14 cellular contexts compared by ENCODE assay signal in the genomic region with DNA sequence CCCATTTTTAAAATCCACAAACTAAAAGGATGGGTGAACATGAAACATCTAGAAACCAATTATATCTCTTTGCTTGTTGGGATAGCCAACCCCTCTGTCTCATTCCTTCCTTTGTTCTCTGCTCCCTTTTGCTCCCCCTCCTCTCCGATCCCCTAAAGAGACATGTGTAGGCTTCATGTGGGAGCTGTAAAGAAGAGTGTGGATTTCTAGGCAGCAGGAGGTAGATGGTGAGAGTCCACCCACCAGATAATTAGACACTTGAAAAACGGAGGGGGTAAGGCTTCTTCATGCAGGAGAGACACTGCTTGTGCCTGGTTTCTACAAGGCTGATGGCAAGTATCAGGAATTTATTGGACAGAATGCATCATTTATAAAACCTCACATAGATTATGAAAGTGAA. TPM values are rescaled to one million over a fixed set of nuclear protein-coding genes. Genes with fewer than 3 reads are reported as not detected.
DNase-seq lines count a peak whose midpoint lies in the region; ATAC-seq and TF ChIP-seq lines count a peak whose summit lies in the region.
"Had no signal": no experiment of that assay in that cellular context is flagged by ENCODE, and none has a peak within 500 bp of the region (broad histone marks: within the 10 kb centered on the region; RNA-seq: fewer than 3 reads in every experiment).

No MANE protein-coding gene starts in this region.

- no peak for TF ChIP-seq CTCF in A673 (conservative IDR thresholded peaks at IDR 0.05; ENCODE audit: low read depth, low read length)

- POLR2A ChIA-PET in A673 (lab: Charles Lee; ENCODE audit: low non-redundant PET): interaction anchor here (0.6 kb wide), 1 partner anchor 27 kb away, joined by 3 read pairs; no protein-coding TSS in a partner anchor

- no peaks in the 10 kb centered on the region for H3K27me3 ChIP-seq in A673 (replicated peaks; ENCODE audit: insufficient read depth, low read depth, low read length, poor library complexity)

- CTCF ChIA-PET in A673 (lab: Charles Lee): no interaction called here

- no peak for ATAC-seq in GM19455 (IDR thresholded peaks at IDR 0.05; ENCODE audit: unreplicated experiment)

- no peaks in the 10 kb centered on the region for H3K36me3 ChIP-seq in A673 (ENCODE audit: insufficient read depth, low read length, poor library complexity, severe bottlenecking)

- peak; percentile 58 to 67 for DNase-seq in NCI-H524 (lab: John Stamatoyannopoulos, UW)
- DNase-seq in inferior parietal cortex (ENCODE audit: extremely low spot score): peak; percentile 21
- DNase-seq in superior temporal gyrus (ENCODE audit: extremely low spot score): peak; percentile 46
- no peak for DNase-seq in A673 (ENCODE audit: low spot score)
- DNase-seq in NOMO-1 (lab: John Stamatoyannopoulos, UW; ENCODE audit: unreplicated experiment in 2 of 2): no peak
- DNase-seq: AML-193; Caco-2; CD4-positive, alpha-beta T cell; H9 had no signal

- BruUV-seq in A673 (replicated peaks; lab: Mats Ljungman, UMichigan): no TSS peak

- intact Hi-C loops in A673 (cut with micrococcal nuclease; ENCODE audit: unreplicated experiment): no loop called here

- H3K27ac ChIP-seq in angular gyrus (ENCODE audit: low read depth, low read length): peak overlapping the region; percentile 66
- no peak overlapping the region for H3K27ac ChIP-seq in A673 (ENCODE audit: low read depth, low read length, poor library complexity, severe bottlenecking)
- H3K27ac ChIP-seq: C4-2B had no signal

- H3K4me3 ChIP-seq in A673 (ENCODE audit: low read depth, low read length, poor library complexity, severe bottlenecking): no peak overlapping the region

- no peaks in the 10 kb centered on the region for H3K4me1 ChIP-seq in A673 (ENCODE audit: insufficient read depth, low read length, poor library complexity, severe bottlenecking)
- H3K4me1 ChIP-seq: Caco-2 had no signal

- H3K9me3 ChIP-seq in A673 (ENCODE audit: low read depth, low read length, poor library complexity, severe bottlenecking): no peaks in the 10 kb centered on the region
- H3K9me3 ChIP-seq: Caco-2 had no signal

RNA-seq across cellular contexts. Expression of gene CFAP157, which starts 27.3 kb away (rescaled TPM):
- not detected in 2 replicates for total RNA-seq in A673 (2021)
- total RNA-seq: Caco-2, H1 had no signal

RNA-seq across cellular contexts. Expression of gene PTRH1, which starts 36.0 kb away (rescaled TPM):
- total RNA-seq in A673 (2021): 9.3 and 10.7 TPM in 2 replicates

RNA-seq across cellular contexts. Expression of gene TTC16, which starts 36.4 kb away (rescaled TPM):
- total RNA-seq in A673 (2021): not detected in 2 replicates
- total RNA-seq: Caco-2, H1, H9, HT-29 had no signal

RNA-seq across cellular contexts. Expression of gene TOR2A, which starts 55.6 kb away (rescaled TPM):
- 9.1 and 9.2 TPM in 2 replicates for total RNA-seq in A673 (2021)

Comparison
In these comparisons a context has a peak if more than half of its experiments do, and no peak if none do; other contexts are left out.
1. DNase-seq: peak in NCI-H524 (2 of 2), inferior parietal cortex (single experiment) and superior temporal gyrus (single experiment); none in A673 (single experiment) and NOMO-1 (0 of 2).